In the genomic region with DNA sequence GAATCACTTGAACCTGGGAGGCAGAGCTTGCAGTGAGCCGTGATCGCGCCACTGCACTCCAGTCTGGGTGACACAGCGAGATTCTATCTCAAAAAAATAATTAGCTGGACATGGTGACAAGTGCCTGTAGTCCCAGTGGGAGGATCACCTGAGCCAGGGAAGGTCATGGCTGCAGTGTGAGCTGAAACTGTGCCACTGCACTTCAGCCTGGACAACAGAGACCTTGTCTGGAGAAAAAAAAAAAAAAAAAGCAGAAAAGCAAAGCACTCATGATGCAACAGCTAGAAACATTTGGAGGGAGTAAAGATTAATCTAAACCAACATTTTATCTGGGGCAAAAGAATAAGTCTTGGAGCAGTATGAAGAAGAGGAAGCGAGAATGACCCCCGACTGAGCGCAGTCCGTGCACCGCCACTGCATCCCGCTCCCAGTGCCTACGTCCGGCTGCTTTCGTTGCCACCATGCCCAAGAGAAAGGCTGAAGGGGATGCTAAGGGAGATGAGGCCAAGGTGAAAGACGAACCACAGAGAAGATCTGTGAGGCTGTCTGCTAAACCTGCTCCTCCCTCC, we compare ENCODE assay signal across 1 cellular context.
A peak's percentile ranks its signal among the peaks of the same experiment; 100 is the strongest.
TF ChIP-seq lines count a peak whose summit lies in the region.

No MANE protein-coding gene starts in this region.

TF ChIP-seq in K562, 482 proteins besides CTCF, POLR2A, EP300 and RAD21 (continued from another document):
- TF ChIP-seq, protein P1, sequence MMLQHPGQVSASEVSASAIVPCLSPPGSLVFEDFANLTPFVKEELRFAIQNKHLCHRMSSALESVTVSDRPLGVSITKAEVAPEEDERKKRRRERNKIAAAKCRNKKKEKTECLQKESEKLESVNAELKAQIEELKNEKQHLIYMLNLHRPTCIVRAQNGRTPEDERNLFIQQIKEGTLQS (IDR thresholded peaks at IDR 0.05): peak; percentile 87
- TF ChIP-seq, protein P1 (CRISPR knock-in tag; conservative IDR thresholded peaks at IDR 0.05): no peak
- no peak for TF ChIP-seq HNRNPK (IDR thresholded peaks at IDR 0.05; ENCODE audit: low read depth, low read length, poor library complexity, severe bottlenecking)
- TF ChIP-seq ARNT (IDR thresholded peaks at IDR 0.05): no peak
- TF ChIP-seq, protein P2, sequence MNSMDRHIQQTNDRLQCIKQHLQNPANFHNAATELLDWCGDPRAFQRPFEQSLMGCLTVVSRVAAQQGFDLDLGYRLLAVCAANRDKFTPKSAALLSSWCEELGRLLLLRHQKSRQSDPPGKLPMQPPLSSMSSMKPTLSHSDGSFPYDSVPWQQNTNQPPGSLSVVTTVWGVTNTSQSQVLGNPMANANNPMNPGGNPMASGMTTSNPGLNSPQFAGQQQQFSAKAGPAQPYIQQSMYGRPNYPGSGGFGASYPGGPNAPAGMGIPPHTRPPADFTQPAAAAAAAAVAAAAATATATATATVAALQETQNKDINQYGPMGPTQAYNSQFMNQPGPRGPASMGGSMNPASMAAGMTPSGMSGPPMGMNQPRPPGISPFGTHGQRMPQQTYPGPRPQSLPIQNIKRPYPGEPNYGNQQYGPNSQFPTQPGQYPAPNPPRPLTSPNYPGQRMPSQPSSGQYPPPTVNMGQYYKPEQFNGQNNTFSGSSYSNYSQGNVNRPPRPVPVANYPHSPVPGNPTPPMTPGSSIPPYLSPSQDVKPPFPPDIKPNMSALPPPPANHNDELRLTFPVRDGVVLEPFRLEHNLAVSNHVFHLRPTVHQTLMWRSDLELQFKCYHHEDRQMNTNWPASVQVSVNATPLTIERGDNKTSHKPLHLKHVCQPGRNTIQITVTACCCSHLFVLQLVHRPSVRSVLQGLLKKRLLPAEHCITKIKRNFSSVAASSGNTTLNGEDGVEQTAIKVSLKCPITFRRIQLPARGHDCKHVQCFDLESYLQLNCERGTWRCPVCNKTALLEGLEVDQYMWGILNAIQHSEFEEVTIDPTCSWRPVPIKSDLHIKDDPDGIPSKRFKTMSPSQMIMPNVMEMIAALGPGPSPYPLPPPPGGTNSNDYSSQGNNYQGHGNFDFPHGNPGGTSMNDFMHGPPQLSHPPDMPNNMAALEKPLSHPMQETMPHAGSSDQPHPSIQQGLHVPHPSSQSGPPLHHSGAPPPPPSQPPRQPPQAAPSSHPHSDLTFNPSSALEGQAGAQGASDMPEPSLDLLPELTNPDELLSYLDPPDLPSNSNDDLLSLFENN (IDR thresholded peaks at IDR 0.05; ENCODE audit: low read depth in 2 of 2, low read length in 2 of 2): no peak; a peak in 1 of 4 replicates
- TF ChIP-seq ATF1 (CRISPR knock-in tag; IDR thresholded peaks at IDR 0.05): no peak
- 0 out of 2 replicates have a peak, but pooled peaks have one; percentile 8 for TF ChIP-seq ATF1 (tag; IDR thresholded peaks at IDR 0.05)
- TF ChIP-seq ZNF384 (IDR thresholded peaks at IDR 0.05; ENCODE audit: low read depth, low read length): peak; percentile 96
- TF ChIP-seq ZEB2 (IDR thresholded peaks at IDR 0.05): peak; percentile 64
- no peak for TF ChIP-seq PCBP2 (IDR thresholded peaks at IDR 0.05; ENCODE audit: low read depth, low read length, poor library complexity, severe bottlenecking)
- 0 out of 2 replicates have a peak, but pooled peaks have one; percentile 16 for TF ChIP-seq TCF3 (CRISPR knock-in tag; IDR thresholded peaks at IDR 0.05)
- peak; percentile 76 for TF ChIP-seq ARID1B (IDR thresholded peaks at IDR 0.05)
- TF ChIP-seq, protein P3, sequence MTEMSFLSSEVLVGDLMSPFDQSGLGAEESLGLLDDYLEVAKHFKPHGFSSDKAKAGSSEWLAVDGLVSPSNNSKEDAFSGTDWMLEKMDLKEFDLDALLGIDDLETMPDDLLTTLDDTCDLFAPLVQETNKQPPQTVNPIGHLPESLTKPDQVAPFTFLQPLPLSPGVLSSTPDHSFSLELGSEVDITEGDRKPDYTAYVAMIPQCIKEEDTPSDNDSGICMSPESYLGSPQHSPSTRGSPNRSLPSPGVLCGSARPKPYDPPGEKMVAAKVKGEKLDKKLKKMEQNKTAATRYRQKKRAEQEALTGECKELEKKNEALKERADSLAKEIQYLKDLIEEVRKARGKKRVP (CRISPR knock-in tag; IDR thresholded peaks at IDR 0.05): peak; percentile 94
- TF ChIP-seq NFIC (IDR thresholded peaks at IDR 0.05): no peak
- TF ChIP-seq SMARCE1 (IDR thresholded peaks at IDR 0.05): peak; percentile 83
- TF ChIP-seq OTX1 (CRISPR knock-in tag; IDR thresholded peaks at IDR 0.05): no peak
